ENCODE assay signal across 3 cellular contexts in the genomic region with DNA sequence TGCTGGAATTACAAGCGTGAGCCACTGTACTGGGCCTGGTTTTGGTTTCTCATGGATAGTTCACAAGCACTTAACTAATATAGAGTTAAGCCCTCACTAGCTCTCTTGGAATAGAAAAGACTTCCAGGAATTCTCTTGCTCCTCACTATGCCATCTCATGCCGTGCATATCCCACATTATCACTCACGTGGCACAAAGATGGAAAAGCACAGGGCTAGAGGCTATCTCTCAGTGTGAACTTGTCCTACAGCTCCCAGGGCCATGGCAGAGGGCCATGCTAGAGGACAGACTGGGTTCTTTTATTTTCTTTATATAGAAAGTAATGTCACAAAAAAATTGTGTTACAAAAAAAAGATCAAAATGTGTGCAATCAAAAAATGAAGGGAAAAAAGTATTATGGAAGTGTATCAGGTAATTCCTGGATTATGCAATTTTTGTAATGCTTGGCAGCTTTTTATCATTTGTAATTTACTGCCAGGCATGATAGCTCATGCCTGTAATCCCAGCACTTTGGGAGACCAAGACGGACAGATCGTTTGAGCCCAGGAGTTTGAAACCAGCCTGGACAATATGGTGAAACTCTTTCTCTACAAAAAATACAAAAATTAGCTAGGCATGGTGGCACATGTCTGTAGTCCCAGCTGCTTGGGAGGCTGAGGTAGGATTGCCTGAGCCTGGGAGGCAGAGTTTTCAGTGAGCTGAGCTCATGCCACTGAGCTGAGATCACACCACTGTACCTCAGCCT.
A peak's percentile ranks its signal among the peaks of the same experiment; 100 is the strongest.
TF ChIP-seq lines count a peak whose summit lies in the region.

No MANE protein-coding gene starts in this region.

TF ChIP-seq in liver, 16 proteins besides CTCF, POLR2A, EP300 and RAD21:
- no peak for TF ChIP-seq TAF1 (conservative IDR thresholded peaks at IDR 0.05)
- TF ChIP-seq NR2F2 (IDR thresholded peaks at IDR 0.05): no peak
- peak in 1 of 2 donors; percentile 7 for TF ChIP-seq HNF4A (conservative IDR thresholded peaks at IDR 0.05)
- TF ChIP-seq, protein P1, sequence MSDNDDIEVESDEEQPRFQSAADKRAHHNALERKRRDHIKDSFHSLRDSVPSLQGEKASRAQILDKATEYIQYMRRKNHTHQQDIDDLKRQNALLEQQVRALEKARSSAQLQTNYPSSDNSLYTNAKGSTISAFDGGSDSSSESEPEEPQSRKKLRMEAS (IDR thresholded peaks at IDR 0.05): peak; percentile 26
TF ChIP-seq in liver: peak in this region for 2.

TF ChIP-seq in HepG2, 621 proteins besides CTCF, POLR2A, EP300 and RAD21:
- TF ChIP-seq ZBTB7B (CRISPR knock-in tag; IDR thresholded peaks at IDR 0.05): no peak
- TF ChIP-seq, protein P2, sequence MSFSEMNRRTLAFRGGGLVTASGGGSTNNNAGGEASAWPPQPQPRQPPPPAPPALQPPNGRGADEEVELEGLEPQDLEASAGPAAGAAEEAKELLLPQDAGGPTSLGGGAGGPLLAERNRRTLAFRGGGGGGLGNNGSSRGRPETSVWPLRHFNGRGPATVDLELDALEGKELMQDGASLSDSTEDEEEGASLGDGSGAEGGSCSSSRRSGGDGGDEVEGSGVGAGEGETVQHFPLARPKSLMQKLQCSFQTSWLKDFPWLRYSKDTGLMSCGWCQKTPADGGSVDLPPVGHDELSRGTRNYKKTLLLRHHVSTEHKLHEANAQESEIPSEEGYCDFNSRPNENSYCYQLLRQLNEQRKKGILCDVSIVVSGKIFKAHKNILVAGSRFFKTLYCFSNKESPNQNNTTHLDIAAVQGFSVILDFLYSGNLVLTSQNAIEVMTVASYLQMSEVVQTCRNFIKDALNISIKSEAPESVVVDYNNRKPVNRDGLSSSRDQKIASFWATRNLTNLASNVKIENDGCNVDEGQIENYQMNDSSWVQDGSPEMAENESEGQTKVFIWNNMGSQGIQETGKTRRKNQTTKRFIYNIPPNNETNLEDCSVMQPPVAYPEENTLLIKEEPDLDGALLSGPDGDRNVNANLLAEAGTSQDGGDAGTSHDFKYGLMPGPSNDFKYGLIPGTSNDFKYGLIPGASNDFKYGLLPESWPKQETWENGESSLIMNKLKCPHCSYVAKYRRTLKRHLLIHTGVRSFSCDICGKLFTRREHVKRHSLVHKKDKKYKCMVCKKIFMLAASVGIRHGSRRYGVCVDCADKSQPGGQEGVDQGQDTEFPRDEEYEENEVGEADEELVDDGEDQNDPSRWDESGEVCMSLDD (CRISPR knock-in tag; IDR thresholded peaks at IDR 0.05; ENCODE audit: borderline replicate concordance): no peak

TF ChIP-seq in H1, 55 proteins besides CTCF, POLR2A, EP300 and RAD21:
- TF ChIP-seq CHD1 (IDR thresholded peaks at IDR 0.05; ENCODE audit: low read depth, low read length): no peak
- TF ChIP-seq, protein P3, sequence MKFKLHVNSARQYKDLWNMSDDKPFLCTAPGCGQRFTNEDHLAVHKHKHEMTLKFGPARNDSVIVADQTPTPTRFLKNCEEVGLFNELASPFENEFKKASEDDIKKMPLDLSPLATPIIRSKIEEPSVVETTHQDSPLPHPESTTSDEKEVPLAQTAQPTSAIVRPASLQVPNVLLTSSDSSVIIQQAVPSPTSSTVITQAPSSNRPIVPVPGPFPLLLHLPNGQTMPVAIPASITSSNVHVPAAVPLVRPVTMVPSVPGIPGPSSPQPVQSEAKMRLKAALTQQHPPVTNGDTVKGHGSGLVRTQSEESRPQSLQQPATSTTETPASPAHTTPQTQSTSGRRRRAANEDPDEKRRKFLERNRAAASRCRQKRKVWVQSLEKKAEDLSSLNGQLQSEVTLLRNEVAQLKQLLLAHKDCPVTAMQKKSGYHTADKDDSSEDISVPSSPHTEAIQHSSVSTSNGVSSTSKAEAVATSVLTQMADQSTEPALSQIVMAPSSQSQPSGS (IDR thresholded peaks at IDR 0.05; ENCODE audit: low read length): no peak
- no peak for TF ChIP-seq HDAC6 (IDR thresholded peaks at IDR 0.05; ENCODE audit: low read depth, low read length)
- no peak for TF ChIP-seq EZH2 (IDR thresholded peaks at IDR 0.05; ENCODE audit: low read depth, low read length, severe bottlenecking)
- TF ChIP-seq SRF (IDR thresholded peaks at IDR 0.05; ENCODE audit: low read depth, low read length): no peak
- TF ChIP-seq RBBP5 (IDR thresholded peaks at IDR 0.05; ENCODE audit: borderline replicate concordance, low read depth, low read length): no peak
